Comparison of ENCODE assay signal across 1 cellular context in genomic region chr15:84818221-84819131, GRCh38.
TF ChIP-seq lines count a peak whose summit lies in the region.

No MANE protein-coding gene starts in this region.

TF ChIP-seq in HepG2, 621 proteins besides CTCF, POLR2A, EP300 and RAD21 (continued from another document and continues in another):
- TF ChIP-seq GMEB1 (CRISPR knock-in tag; IDR thresholded peaks at IDR 0.05; ENCODE audit: borderline replicate concordance) (no peak), ZNF644 (CRISPR knock-in tag; IDR thresholded peaks at IDR 0.05; ENCODE audit: low read depth) (no peak), BRF2 (CRISPR knock-in tag; IDR thresholded peaks at IDR 0.05) (no peak), SALL2 (CRISPR knock-in tag; IDR thresholded peaks at IDR 0.05) (no peak), ZNF790 (CRISPR knock-in tag; IDR thresholded peaks at IDR 0.05; ENCODE audit: borderline replicate concordance) (no peak), FOXK2 (IDR thresholded peaks at IDR 0.05) (no peak), ZNF781 (CRISPR knock-in tag; IDR thresholded peaks at IDR 0.05; ENCODE audit: borderline replicate concordance, not compliant biosample characterization) (no peak), ZNF142 (CRISPR knock-in tag; IDR thresholded peaks at IDR 0.05) (peak; percentile 64), FOXJ3 (CRISPR knock-in tag; IDR thresholded peaks at IDR 0.05; ENCODE audit: borderline replicate concordance) (peak; percentile 41; the same call in 1 of the 2 replicates), MED1 (CRISPR knock-in tag; IDR thresholded peaks at IDR 0.05) (0 out of 2 replicates have a peak, but pooled peaks have one; percentile 46), SMYD3 (CRISPR knock-in tag; IDR thresholded peaks at IDR 0.05) (no peak), ZNF484 (CRISPR knock-in tag; IDR thresholded peaks at IDR 0.05; ENCODE audit: borderline replicate concordance, low read depth) (no peak), MTF2 (CRISPR knock-in tag; IDR thresholded peaks at IDR 0.05; ENCODE audit: borderline replicate concordance) (no peak), ZFAT (CRISPR knock-in tag; conservative IDR thresholded peaks at IDR 0.05) (no peak), NFYC (CRISPR knock-in tag; IDR thresholded peaks at IDR 0.05) (no peak), BHLHE40 (IDR thresholded peaks at IDR 0.05; ENCODE audit: low read length) (no peak), DR1 (CRISPR knock-in tag; IDR thresholded peaks at IDR 0.05) (no peak), IKZF4 (CRISPR knock-in tag; IDR thresholded peaks at IDR 0.05; ENCODE audit: borderline replicate concordance, low read depth, not compliant biosample characterization) (no peak), POLR2G (IDR thresholded peaks at IDR 0.05; ENCODE audit: low read depth, low read length) (no peak), E2F5 (CRISPR knock-in tag; conservative IDR thresholded peaks at IDR 0.05) (no peak), RELA (CRISPR knock-in tag; IDR thresholded peaks at IDR 0.05) (no peak), ELF3 (CRISPR knock-in tag; IDR thresholded peaks at IDR 0.05) (peak; percentile 68), SIX4 (CRISPR knock-in tag; IDR thresholded peaks at IDR 0.05) (peak; percentile 72; the same call in 1 of the 2 replicates), ZMYM3 (CRISPR knock-in tag; IDR thresholded peaks at IDR 0.05) (0 out of 2 replicates have a peak, but pooled peaks have one; percentile 24), JUNB (CRISPR knock-in tag; IDR thresholded peaks at IDR 0.05; ENCODE audit: borderline replicate concordance) (no peak), TAF15 (IDR thresholded peaks at IDR 0.05; ENCODE audit: low read depth, low read length, poor library complexity, severe bottlenecking) (no peak), ZNF343 (CRISPR knock-in tag; IDR thresholded peaks at IDR 0.05) (no peak), TBL1XR1 (IDR thresholded peaks at IDR 0.05; ENCODE audit: borderline replicate concordance, low read length, partially characterized antibody) (no peak), DMAP1 (CRISPR knock-in tag; IDR thresholded peaks at IDR 0.05) (peak; percentile 62; the same call in 1 of the 2 replicates), ZNF605 (CRISPR knock-in tag; IDR thresholded peaks at IDR 0.05) (peak; percentile 52), ZNF570 (CRISPR knock-in tag; IDR thresholded peaks at IDR 0.05; ENCODE audit: borderline replicate concordance) (no peak), PRDM10 (CRISPR knock-in tag; IDR thresholded peaks at IDR 0.05; ENCODE audit: low read depth) (peak; percentile 52; the same call in 1 of the 2 replicates), NFIC (IDR thresholded peaks at IDR 0.05; ENCODE audit: low read length) (no peak), HOXA3 (CRISPR knock-in tag; IDR thresholded peaks at IDR 0.05) (no peak), ZNF34 (CRISPR knock-in tag; IDR thresholded peaks at IDR 0.05; ENCODE audit: borderline replicate concordance) (no peak), ZNF557 (CRISPR knock-in tag; IDR thresholded peaks at IDR 0.05) (0 out of 2 replicates have a peak, but pooled peaks have one; percentile 30), ZIK1 (CRISPR knock-in tag; IDR thresholded peaks at IDR 0.05; ENCODE audit: borderline replicate concordance, low read depth) (no peak), ZNF512B (CRISPR knock-in tag; IDR thresholded peaks at IDR 0.05; ENCODE audit: borderline replicate concordance) (no peak), E2F1 (CRISPR knock-in tag; IDR thresholded peaks at IDR 0.05) (no peak), FOXO4 (CRISPR knock-in tag; conservative IDR thresholded peaks at IDR 0.05) (no peak), RFX3 (CRISPR knock-in tag; IDR thresholded peaks at IDR 0.05) (peak; percentile 73), SOX5 (CRISPR knock-in tag; IDR thresholded peaks at IDR 0.05; ENCODE audit: borderline replicate concordance) (peak; percentile 52), ZNF367 (CRISPR knock-in tag; IDR thresholded peaks at IDR 0.05; ENCODE audit: borderline replicate concordance) (no peak), ZEB1 (IDR thresholded peaks at IDR 0.05; ENCODE audit: insufficient replicate concordance, low read depth) (no peak), YEATS4 (CRISPR knock-in tag; IDR thresholded peaks at IDR 0.05; ENCODE audit: borderline replicate concordance) (0 out of 2 replicates have a peak, but pooled peaks have one; percentile 53), KAT8 (CRISPR knock-in tag; IDR thresholded peaks at IDR 0.05) (peak; percentile 48), KMT2B (CRISPR knock-in tag; IDR thresholded peaks at IDR 0.05) (no peak), ZNF737 (CRISPR knock-in tag; IDR thresholded peaks at IDR 0.05; ENCODE audit: borderline replicate concordance) (no peak)
